In genomic region chr20:24384865-24385264, GRCh38 we compare ENCODE assay signal across 1 cellular context.
"Had no signal": no experiment of that assay in that cellular context is flagged by ENCODE, and none has a peak within 500 bp of the region (broad histone marks: within the 10 kb centered on the region; RNA-seq: fewer than 3 reads in every experiment).

No MANE protein-coding gene starts in this region.

- ATAC-seq: GM12878 had no signal

- H3K4me3 ChIP-seq: GM12878 had no signal
